ENCODE assay signal across 24 cellular contexts in the genomic region with DNA sequence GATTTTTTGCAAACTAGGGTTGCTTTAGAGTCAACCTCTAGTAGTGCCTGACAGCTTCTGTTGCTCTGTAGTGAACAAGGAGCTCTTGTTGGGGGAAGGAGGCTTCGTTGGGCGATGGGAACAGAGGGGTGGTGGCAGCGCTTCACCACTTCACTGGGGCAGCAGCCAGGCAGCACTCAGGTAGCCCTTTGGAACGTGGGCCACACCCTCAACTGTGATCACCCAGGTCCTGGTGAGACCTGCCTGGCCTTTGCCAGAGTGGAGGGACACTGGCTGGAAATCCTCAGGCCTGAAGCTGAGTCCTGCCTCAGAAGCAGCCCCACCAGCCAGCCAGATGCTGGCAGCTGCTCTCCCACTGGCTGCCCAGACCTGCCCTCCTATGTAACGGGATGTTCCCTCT. TPM values are rescaled to one million over a fixed set of nuclear protein-coding genes. Genes with fewer than 3 reads are reported as not detected.
DNase-seq lines count a peak whose midpoint lies in the region; ATAC-seq, FAIRE-seq and TF ChIP-seq lines count a peak whose summit lies in the region.
"Had no signal": no experiment of that assay in that cellular context is flagged by ENCODE, and none has a peak within 500 bp of the region (broad histone marks: within the 10 kb centered on the region; RNA-seq: fewer than 3 reads in every experiment).

No MANE protein-coding gene starts in this region.

- ATAC-seq in RWPE2 (ENCODE audit: low read depth) (peak; percentile 18; the same call in 2 of the 3 replicates), left lung (peak; percentile 44), upper lobe of right lung (peak; percentile 50), GM21381 (IDR thresholded peaks at IDR 0.05; ENCODE audit: unreplicated experiment) (no peak)
- ATAC-seq: A549, GM23338, HCT116 had no signal

- H3K9me3 ChIP-seq in RWPE2 (ENCODE audit: severe bottlenecking) (no peaks in the 10 kb centered on the region), left lung (no peaks in the 10 kb centered on the region), small intestine (ENCODE audit: control insufficient read depth, low read depth) (no peaks in the 10 kb centered on the region), upper lobe of right lung (no peaks in the 10 kb centered on the region)
- H3K9me3 ChIP-seq: A549, BE2C had no signal

- intact Hi-C loops in left lung (cut with DNase I) (no loop called here), upper lobe of right lung (cut with DNase I) (no loop called here)

- no peak overlapping the region for H3K4me3 ChIP-seq in RWPE2 (ENCODE audit: severe bottlenecking)
- no peak overlapping the region for H3K4me3 ChIP-seq in left lung
- no peak overlapping the region for H3K4me3 ChIP-seq in small intestine (ENCODE audit: low read depth in 1 of 2, low read length in 2 of 2)
- H3K4me3 ChIP-seq in upper lobe of right lung: no peak overlapping the region
- H3K4me3 ChIP-seq: A549; BLaER1 treated with 17β-estradiol and CSF1 and Interleukin-3, amounts not matched to agents 10 nM and 100 nM; GM23338 had no signal

- DNase-seq in RWPE2 (ENCODE audit: low spot score) (no peak), left lung (no peak), small intestine (peak; percentile 87), upper lobe of right lung (no peak), NOMO-1 treated with dmso at 0.1 percent for 144 hours (lab: John Stamatoyannopoulos, UW; ENCODE audit: unreplicated experiment) (no peak), anterior cingulate cortex (lab: John Stamatoyannopoulos, UW) (no peak)
- DNase-seq: 8988T; ACHN; AML-193; BE2C; CD4-positive, alpha-beta T cell; CD8-positive, alpha-beta memory T cell; DMS153; DND-41; H9 had no signal

- H3K27me3 ChIP-seq in RWPE2 (ENCODE audit: insufficient read depth, poor library complexity, severe bottlenecking) (peaks cover 65% of the 10 kb centered on the region), left lung (peaks cover 0 to 29% of the 10 kb centered on the region in 2 donors), small intestine (ENCODE audit: control insufficient read depth in 2 of 2, insufficient read depth in 2 of 2, low read length in 2 of 2) (no peaks in the 10 kb centered on the region), upper lobe of right lung (peaks cover 18% of the 10 kb centered on the region)
- H3K27me3 ChIP-seq: BLaER1 treated with 17β-estradiol and CSF1 and Interleukin-3, amounts not matched to agents 10 nM and 100 nM had no signal

- H3K36me3 ChIP-seq in RWPE2 (ENCODE audit: low read depth) (no peaks in the 10 kb centered on the region), left lung (no peaks in the 10 kb centered on the region), small intestine (ENCODE audit: control insufficient read depth in 2 of 2, insufficient read depth in 2 of 2, low read length in 2 of 2) (no peaks in the 10 kb centered on the region), upper lobe of right lung (no peaks in the 10 kb centered on the region)
- H3K36me3 ChIP-seq: BE2C; BLaER1 treated with 17β-estradiol and CSF1 and Interleukin-3, amounts not matched to agents 10 nM and 100 nM had no signal

- FAIRE-seq in small intestine (lab: Jason Lieb, UNC): no peak
- FAIRE-seq: A549, G401.6, GM19239 had no signal

- H3K27ac ChIP-seq in RWPE2 (ENCODE audit: poor library complexity, severe bottlenecking) (no peak overlapping the region), left lung (no peak overlapping the region), small intestine (ENCODE audit: low read depth in 1 of 2, low read length in 1 of 2) (no peak overlapping the region), upper lobe of right lung (no peak overlapping the region)
- H3K27ac ChIP-seq: A549; BLaER1 treated with 17β-estradiol and CSF1 and Interleukin-3, amounts not matched to agents 10 nM and 100 nM had no signal

- WGBS in small intestine, 3 donors: 32 to 53% (median 35%) methylated on average over 5 of the region's 5 CpGs

- H3K4me1 ChIP-seq in RWPE2 (ENCODE audit: insufficient read depth, poor library complexity, severe bottlenecking) (no peaks in the 10 kb centered on the region), left lung (no peaks in the 10 kb centered on the region), small intestine (ENCODE audit: control insufficient read depth in 2 of 2, insufficient read depth in 1 of 2, low read depth in 1 of 2, low read length in 1 of 2) (peaks cover 2 to 3% of the 10 kb centered on the region in 2 donors), upper lobe of right lung (no peaks in the 10 kb centered on the region)
- H3K4me1 ChIP-seq: A549; BE2C; BLaER1 treated with 17β-estradiol and CSF1 and Interleukin-3, amounts not matched to agents 10 nM and 100 nM had no signal

- no peak for TF ChIP-seq CTCF in RWPE2 (IDR thresholded peaks at IDR 0.05; ENCODE audit: poor library complexity, severe bottlenecking)
- no peak for TF ChIP-seq CTCF in left lung (IDR thresholded peaks at IDR 0.05)
- TF ChIP-seq CTCF in upper lobe of right lung (IDR thresholded peaks at IDR 0.05): no peak

RNA-seq across cellular contexts. Expression of a gene that starts 10.4 kb away (rescaled TPM):
- total RNA-seq in left lung (not detected), upper lobe of right lung (0.87 TPM)
- 10 to 100 TPM; 10.8 to 58.4 (median 54.3) TPM for polyA plus RNA-seq in small intestine
- total RNA-seq: H4 had no signal
- polyA plus RNA-seq: CD14-positive monocyte; CD8-positive, alpha-beta memory T cell had no signal
